ENCODE assay signal across 19 cellular contexts in genomic region chr9:24932785-24933184, GRCh38.
A peak's percentile ranks its signal among the peaks of the same experiment; 100 is the strongest.
DNase-seq lines count a peak whose midpoint lies in the region; ATAC-seq and TF ChIP-seq lines count a peak whose summit lies in the region.
"Had no signal": no experiment of that assay in that cellular context is flagged by ENCODE, and none has a peak within 500 bp of the region (broad histone marks: within the 10 kb centered on the region; RNA-seq: fewer than 3 reads in every experiment).

No MANE protein-coding gene starts in this region.

- no peak for TF ChIP-seq CTCF in MM.1S (IDR thresholded peaks at IDR 0.05; ENCODE audit: low read length)

- intact Hi-C loops in activated naive CD4-positive, alpha-beta T cell treated with anti-CD3 and anti-CD28 coated beads for 36 hours (cut with micrococcal nuclease), result no loop called here

- H3K79me2 ChIP-seq in MM.1S (ENCODE audit: low read length), result no peaks in the 10 kb centered on the region

- H3K4me3 ChIP-seq in BLaER1 (no peak overlapping the region), MM.1S (ENCODE audit: low read length) (no peak overlapping the region)
- H3K4me3 ChIP-seq: right atrium auricular region, upper lobe of left lung had no signal

- H3K27me3 ChIP-seq in BLaER1 (no peaks in the 10 kb centered on the region), MM.1S (replicated peaks; ENCODE audit: insufficient read depth, low read length) (no peaks in the 10 kb centered on the region)
- H3K27me3 ChIP-seq: right atrium auricular region, upper lobe of left lung had no signal

- peaks cover 42% of the 10 kb centered on the region for H3K4me1 ChIP-seq in BLaER1
- peaks cover 11% of the 10 kb centered on the region for H3K4me1 ChIP-seq in MM.1S (ENCODE audit: low read length)
- H3K4me1 ChIP-seq: right atrium auricular region, upper lobe of left lung had no signal

- peak; percentile 64 for DNase-seq in MM.1S
- no peak for DNase-seq in NCI-H1930 (lab: John Stamatoyannopoulos, UW)
- no peak for DNase-seq in NCI-H748 treated with DMSO at 0.1 percent for 48 hours (lab: John Stamatoyannopoulos, UW)
- no peak for DNase-seq in NCI-H82 treated with DMSO at 0.1 percent for 48 hours (lab: John Stamatoyannopoulos, UW; ENCODE audit: unreplicated experiment)
- no peak for DNase-seq in activated naive CD4-positive, alpha-beta T cell treated with anti-CD3 and anti-CD28 coated beads for 36 hours
- DNase-seq: activated CD4-positive, alpha-beta T cell treated with anti-CD3 and anti-CD28 coated beads, Interleukin-2, amount 10 ng/mL, durations not matched to agents 24 days and 14 days; Calu3; mammary epithelial cell; NCI-H1105 treated with DMSO at 0.1 percent for 48 hours; NCI-H524; stimulated activated CD4-positive, alpha-beta T cell treated with anti-CD3 and anti-CD28 coated beads, Interleukin-12 subunit alpha, Interleukin-12 subunit beta, amount 100 ng/mL, for 4 hours; upper lobe of left lung had no signal

- H4K20me1 ChIP-seq in BLaER1 (no peaks in the 10 kb centered on the region), MM.1S (ENCODE audit: insufficient read depth, low read length) (no peaks in the 10 kb centered on the region)

- peak; percentile 61 for ATAC-seq in GM19351 (IDR thresholded peaks at IDR 0.05; ENCODE audit: unreplicated experiment)
- ATAC-seq in HG02798 (IDR thresholded peaks at IDR 0.05; ENCODE audit: poor library complexity, unreplicated experiment), result peak; percentile 64
- ATAC-seq: Right ventricle myocardium inferior had no signal

- H2AFZ ChIP-seq in MM.1S (ENCODE audit: low read length), result no peak overlapping the region

- H3F3A ChIP-seq in MM.1S (ENCODE audit: insufficient read depth, low read length), result no peaks in the 10 kb centered on the region

- no peaks in the 10 kb centered on the region for H3K36me3 Mint-ChIP-seq in activated naive CD4-positive, alpha-beta T cell treated with anti-CD3 and anti-CD28 coated beads for 36 hours (ENCODE audit: low read depth)
- H3K36me3 Mint-ChIP-seq: brain had no signal

- H3K4me2 ChIP-seq in BLaER1 (peak overlapping the region; percentile 64), MM.1S (ENCODE audit: low read depth, low read length) (no peak overlapping the region)

- H3K36me3 ChIP-seq in BLaER1, result no peaks in the 10 kb centered on the region
- no peaks in the 10 kb centered on the region for H3K36me3 ChIP-seq in MM.1S (replicated peaks; ENCODE audit: insufficient read depth, low read length)
- H3K36me3 ChIP-seq: right atrium auricular region, upper lobe of left lung had no signal

- H3K27ac ChIP-seq in BLaER1, result peak overlapping the region; percentile 68
- H3K27ac ChIP-seq in MM.1S (ENCODE audit: low read length), result no peak overlapping the region
- H3K27ac ChIP-seq: right atrium auricular region, upper lobe of left lung had no signal

- CTCF ChIA-PET in activated naive CD4-positive, alpha-beta T cell treated with anti-CD3 and anti-CD28 coated beads for 36 hours (lab: Charles Lee), result no interaction called here

- H3K4me3 Mint-ChIP-seq in activated naive CD4-positive, alpha-beta T cell treated with anti-CD3 and anti-CD28 coated beads for 36 hours, result no peak overlapping the region
- H3K4me3 Mint-ChIP-seq: activated CD4-positive, alpha-beta T cell treated with anti-CD3 and anti-CD28 coated beads, Interleukin-2, amount 10 ng/mL, durations not matched to agents 24 days and 14 days; brain had no signal

- no peak overlapping the region for H3K27ac Mint-ChIP-seq in activated naive CD4-positive, alpha-beta T cell treated with anti-CD3 and anti-CD28 coated beads for 36 hours
- H3K27ac Mint-ChIP-seq: activated CD4-positive, alpha-beta T cell treated with anti-CD3 and anti-CD28 coated beads, Interleukin-2, amount 10 ng/mL, durations not matched to agents 24 days and 14 days; activated T-helper 2 cell treated with anti-CD3 and anti-CD28 coated beads, Interferon-gamma antibody, Interleukin-2, Interleukin-4, amounts not matched to agents 10 μg/mL and 5 μg/mL and 100 μg/mL, durations not matched to agents 14 hours and 24 hours and 36 hours had no signal

- no peaks in the 10 kb centered on the region for H3K4me1 Mint-ChIP-seq in activated naive CD4-positive, alpha-beta T cell treated with anti-CD3 and anti-CD28 coated beads for 36 hours (ENCODE audit: low read depth)
- H3K4me1 Mint-ChIP-seq: activated CD4-positive, alpha-beta T cell treated with anti-CD3 and anti-CD28 coated beads, Interleukin-2, amount 10 ng/mL, durations not matched to agents 24 days and 14 days; brain had no signal

- H3K9ac ChIP-seq in BLaER1 (no peak overlapping the region), MM.1S (ENCODE audit: low read length) (no peak overlapping the region)

- peaks cover 7% of the 10 kb centered on the region for H3K9me3 Mint-ChIP-seq in activated naive CD4-positive, alpha-beta T cell treated with anti-CD3 and anti-CD28 coated beads for 36 hours

- no peaks in the 10 kb centered on the region for H3K9me3 ChIP-seq in BLaER1
- no peaks in the 10 kb centered on the region for H3K9me3 ChIP-seq in MM.1S (replicated peaks; ENCODE audit: insufficient read depth, low read length)
- H3K9me3 ChIP-seq: right atrium auricular region, upper lobe of left lung had no signal

- H3K9me2 ChIP-seq in MM.1S (replicated peaks; ENCODE audit: insufficient read depth, low read length), result no peaks in the 10 kb centered on the region

- no peaks in the 10 kb centered on the region for H3K27me3 Mint-ChIP-seq in activated naive CD4-positive, alpha-beta T cell treated with anti-CD3 and anti-CD28 coated beads for 36 hours (ENCODE audit: low read depth)
- H3K27me3 Mint-ChIP-seq: activated CD4-positive, alpha-beta T cell treated with anti-CD3 and anti-CD28 coated beads, Interleukin-2, amount 10 ng/mL, durations not matched to agents 24 days and 14 days; brain had no signal
